In genomic region chr12:119446459-119446858, GRCh38 we compare ENCODE assay signal across 24 cellular contexts.
DNase-seq lines count a peak whose midpoint lies in the region; ATAC-seq and TF ChIP-seq lines count a peak whose summit lies in the region.
"Had no signal": no experiment of that assay in that cellular context is flagged by ENCODE, and none has a peak within 500 bp of the region (broad histone marks: within the 10 kb centered on the region; RNA-seq: fewer than 3 reads in every experiment).

No MANE protein-coding gene starts in this region.

- no peaks in the 10 kb centered on the region for H3K36me3 ChIP-seq in RWPE2 (ENCODE audit: low read depth)
- H3K36me3 ChIP-seq in vagina: no peaks in the 10 kb centered on the region
- H3K36me3 ChIP-seq: upper lobe of right lung had no signal

- H3K27me3 ChIP-seq in RWPE2 (ENCODE audit: insufficient read depth, poor library complexity, severe bottlenecking) (no peaks in the 10 kb centered on the region), vagina (no peaks in the 10 kb centered on the region)
- H3K27me3 ChIP-seq: upper lobe of right lung had no signal

- H3K4me1 ChIP-seq in RWPE2 (ENCODE audit: insufficient read depth, poor library complexity, severe bottlenecking) (no peaks in the 10 kb centered on the region), vagina (no peaks in the 10 kb centered on the region)
- H3K4me1 ChIP-seq: body of pancreas, upper lobe of right lung had no signal

- no peak overlapping the region for H3K4me3 Mint-ChIP-seq in T-helper 17 cell
- H3K4me3 Mint-ChIP-seq: activated naive CD8-positive, alpha-beta T cell; CD4-positive, alpha-beta T cell; natural killer cell; stimulated activated naive CD8-positive, alpha-beta T cell treated with anti-CD3 and anti-CD28 coated beads, Interleukin-15, amount 100 ng/mL, for 72 hours had no signal

- TF ChIP-seq POLR2A in vagina (IDR thresholded peaks at IDR 0.05): no peak

- TF ChIP-seq CTCF in RWPE2 (IDR thresholded peaks at IDR 0.05; ENCODE audit: poor library complexity, severe bottlenecking) (no peak), vagina (IDR thresholded peaks at IDR 0.05) (no peak)

- H3K4me1 Mint-ChIP-seq in T-helper 17 cell: peaks cover 4% of the 10 kb centered on the region
- H3K4me1 Mint-ChIP-seq: stimulated activated naive CD8-positive, alpha-beta T cell treated with anti-CD3 and anti-CD28 coated beads, Interleukin-15, amount 100 ng/mL, for 72 hours had no signal

- ATAC-seq in RWPE2 (ENCODE audit: low read depth) (0 out of 3 replicates have a peak, but pooled peaks have one; percentile 23), T-helper 17 cell (no peak)
- ATAC-seq: body of pancreas; natural killer cell; stimulated activated naive CD8-positive, alpha-beta T cell treated with anti-CD3 and anti-CD28 coated beads, Interleukin-15, amount 100 ng/mL, for 72 hours; upper lobe of right lung had no signal

- DNase-seq in A172 (ENCODE audit: low spot score): peak; percentile 31
- peak; percentile 27 for DNase-seq in H4 (ENCODE audit: low spot score)
- no peak for DNase-seq in RWPE2 (ENCODE audit: low spot score)
- peak; percentile 12 for DNase-seq in iris pigment epithelial cell (ENCODE audit: low read depth)
- no peak for DNase-seq in vagina (ENCODE audit: extremely low spot score in 2 of 2)
- DNase-seq in T-helper 17 cell: no peak
- no peak for DNase-seq in CD1c-positive myeloid dendritic cell (ENCODE audit: extremely low spot score)
- no peak for DNase-seq in GM19240 (ENCODE audit: insufficient read length, low spot score)
- DNase-seq: body of pancreas; CD4-positive, alpha-beta T cell; DND-41; Kasumi-1; mesenchymal stem cell; natural killer cell; NCI-H1105; NCI-H774; stimulated activated CD4-positive, alpha-beta T cell treated with anti-CD3 and anti-CD28 coated beads, Interleukin-2, amount 100 ng/mL, for 24 hours; stimulated activated naive CD8-positive, alpha-beta T cell treated with anti-CD3 and anti-CD28 coated beads, Interleukin-15, amount 100 ng/mL, for 72 hours; T1000; upper lobe of right lung had no signal

- H3K27me3 Mint-ChIP-seq in T-helper 17 cell: peaks cover 49% of the 10 kb centered on the region

- H3K27ac ChIP-seq in RWPE2 (ENCODE audit: poor library complexity, severe bottlenecking): no peak overlapping the region
- no peak overlapping the region for H3K27ac ChIP-seq in vagina
- H3K27ac ChIP-seq: body of pancreas, parathyroid adenoma, PC-9, SK-N-MC, upper lobe of right lung had no signal

- no peak overlapping the region for H3K27ac Mint-ChIP-seq in T-helper 17 cell
- H3K27ac Mint-ChIP-seq: activated naive CD8-positive, alpha-beta T cell; CD4-positive, alpha-beta T cell; natural killer cell; stimulated activated naive CD8-positive, alpha-beta T cell treated with anti-CD3 and anti-CD28 coated beads, Interleukin-15, amount 100 ng/mL, for 72 hours had no signal

- intact Hi-C loops in vagina (cut with DNase I): no loop called here

- H3K36me3 Mint-ChIP-seq in T-helper 17 cell (ENCODE audit: low read depth): no peaks in the 10 kb centered on the region
- H3K36me3 Mint-ChIP-seq: activated naive CD8-positive, alpha-beta T cell; natural killer cell had no signal

- no peaks in the 10 kb centered on the region for H3K9me3 ChIP-seq in RWPE2 (ENCODE audit: severe bottlenecking)
- no peaks in the 10 kb centered on the region for H3K9me3 ChIP-seq in vagina
- H3K9me3 ChIP-seq in T-helper 17 cell (ENCODE audit: control insufficient read depth, low read length, poor library complexity, severe bottlenecking): no peaks in the 10 kb centered on the region
- H3K9me3 ChIP-seq: body of pancreas, upper lobe of right lung had no signal

- H3K4me3 ChIP-seq in RWPE2 (ENCODE audit: severe bottlenecking): no peak overlapping the region
- no peak overlapping the region for H3K4me3 ChIP-seq in vagina
- H3K4me3 ChIP-seq: body of pancreas, PC-9, SK-N-MC, upper lobe of right lung had no signal

Comparison
In these comparisons a context has a peak if more than half of its experiments do, and no peak if none do; other contexts are left out.
1. DNase-seq: peak in A172 (single experiment), H4 (single experiment) and iris pigment epithelial cell (single experiment); none in RWPE2 (single experiment), vagina (0 of 2), T-helper 17 cell (0 of 3), CD1c-positive myeloid dendritic cell (single experiment) and GM19240 (single experiment).